In the genomic region with DNA sequence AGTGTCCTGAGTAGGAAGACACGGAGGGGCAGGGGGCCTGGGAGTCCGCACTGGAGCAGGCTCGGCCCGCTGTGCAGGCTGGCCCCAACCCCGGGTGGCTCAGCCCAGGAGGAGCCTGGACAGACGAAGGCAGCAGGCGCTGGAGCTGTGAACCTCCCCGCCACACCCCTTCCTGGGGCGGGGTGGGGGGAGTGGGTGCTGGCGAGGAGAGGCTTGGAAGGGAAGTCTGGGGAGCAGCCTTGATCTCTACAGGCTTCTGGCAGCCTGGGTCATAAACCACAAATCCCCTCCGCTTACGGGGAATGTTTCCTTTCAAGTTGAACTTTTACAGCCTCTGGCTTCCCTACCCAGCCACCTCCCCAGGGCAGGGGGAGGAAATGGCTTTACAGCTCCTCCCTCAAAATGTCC, we compare ENCODE assay signal across 12 cellular contexts. TPM values are rescaled to one million over a fixed set of nuclear protein-coding genes. Genes with fewer than 3 reads are reported as not detected.
DNase-seq lines count a peak whose midpoint lies in the region; ATAC-seq and TF ChIP-seq lines count a peak whose summit lies in the region.
"Had no signal": no experiment of that assay in that cellular context is flagged by ENCODE, and none has a peak within 500 bp of the region (broad histone marks: within the 10 kb centered on the region; RNA-seq: fewer than 3 reads in every experiment).

No MANE protein-coding gene starts in this region.

- no peaks in the 10 kb centered on the region for H3K27me3 ChIP-seq in A673 (replicated peaks; ENCODE audit: insufficient read depth, low read depth, low read length, poor library complexity)

- DNase-seq in A673 (ENCODE audit: low spot score) (peak; percentile 30), HT1080 (ENCODE audit: low read depth) (peak; percentile 54), WTC11 (ENCODE audit: low spot score) (no peak), left lobe of liver (ENCODE audit: low spot score) (no peak), GM19238 (ENCODE audit: insufficient read length, low spot score) (no peak)
- no peak for DNase-seq in effector CD4-positive, alpha-beta T cell
- DNase-seq: activated naive CD4-positive, alpha-beta T cell; NCI-H1930 had no signal

- TF ChIP-seq CTCF in A673 (conservative IDR thresholded peaks at IDR 0.05; ENCODE audit: low read depth, low read length) (no peak), WTC11 (IDR thresholded peaks at IDR 0.05) (no peak)

- H3K4me1 ChIP-seq in A673 (ENCODE audit: insufficient read depth, low read length, poor library complexity, severe bottlenecking), result no peaks in the 10 kb centered on the region

- H3K4me3 Mint-ChIP-seq in WTC11, result no peak overlapping the region
- H3K4me3 Mint-ChIP-seq: stimulated activated effector memory CD8-positive, alpha-beta T cell treated with anti-CD3 and anti-CD28 coated beads, Interleukin-12 subunit alpha, Interleukin-12 subunit beta, amount 100 ng/mL, for 72 hours; T-helper 2 cell treated with Interferon-gamma antibody and Interleukin-4, amounts not matched to agents 5 μg/mL and 100 μg/mL, for 36 hours had no signal

- CTCF ChIA-PET in A673 (lab: Charles Lee), result no interaction called here
- CTCF ChIA-PET in WTC11 (lab: Charles Lee), result interaction anchor here (0.8 to 2.5 kb wide), 5 partner anchors 14 to 665 kb away, joined by 3 to 9 read pairs (median 3); no protein-coding TSS in a partner anchor

- no peaks in the 10 kb centered on the region for H3K9me3 Mint-ChIP-seq in WTC11
- H3K9me3 Mint-ChIP-seq: stimulated activated effector memory CD8-positive, alpha-beta T cell treated with anti-CD3 and anti-CD28 coated beads, Interleukin-12 subunit alpha, Interleukin-12 subunit beta, amount 100 ng/mL, for 72 hours; T-helper 2 cell treated with Interferon-gamma antibody and Interleukin-4, amounts not matched to agents 5 μg/mL and 100 μg/mL, for 36 hours had no signal

- H3K27ac ChIP-seq in A673 (ENCODE audit: low read depth, low read length, poor library complexity, severe bottlenecking), result no peak overlapping the region

- no peaks in the 10 kb centered on the region for H3K36me3 Mint-ChIP-seq in WTC11
- H3K36me3 Mint-ChIP-seq: stimulated activated effector memory CD8-positive, alpha-beta T cell treated with anti-CD3 and anti-CD28 coated beads, Interleukin-12 subunit alpha, Interleukin-12 subunit beta, amount 100 ng/mL, for 72 hours had no signal

- no peak overlapping the region for H3K4me3 ChIP-seq in A673 (ENCODE audit: low read depth, low read length, poor library complexity, severe bottlenecking)

- no peaks in the 10 kb centered on the region for H3K36me3 ChIP-seq in A673 (ENCODE audit: insufficient read depth, low read length, poor library complexity, severe bottlenecking)

- BruUV-seq in A673 (replicated peaks; lab: Mats Ljungman, UMichigan), result no TSS peak

- peaks cover 39% of the 10 kb centered on the region for H3K27me3 Mint-ChIP-seq in WTC11 (ENCODE audit: low read depth)

- H3K4me1 Mint-ChIP-seq in WTC11, result peaks cover 14% of the 10 kb centered on the region

- no peaks in the 10 kb centered on the region for H3K9me3 ChIP-seq in A673 (ENCODE audit: low read depth, low read length, poor library complexity, severe bottlenecking)

- H3K27ac Mint-ChIP-seq in WTC11, result no peak overlapping the region
- H3K27ac Mint-ChIP-seq: stimulated activated effector memory CD8-positive, alpha-beta T cell treated with anti-CD3 and anti-CD28 coated beads, Interleukin-12 subunit alpha, Interleukin-12 subunit beta, amount 100 ng/mL, for 72 hours; T-helper 2 cell treated with Interferon-gamma antibody and Interleukin-4, amounts not matched to agents 5 μg/mL and 100 μg/mL, for 36 hours had no signal

- POLR2A ChIA-PET in A673 (lab: Charles Lee; ENCODE audit: low non-redundant PET), result no interaction called here
- POLR2A ChIA-PET in WTC11 (lab: Charles Lee), result no interaction called here

- intact Hi-C loops in A673 (cut with micrococcal nuclease; ENCODE audit: unreplicated experiment), result no loop called here

- ATAC-seq in WTC11 (peak; percentile 4; the same call in 1 of the 2 replicates), left lobe of liver (peak; percentile 21), GM18517 (IDR thresholded peaks at IDR 0.05; ENCODE audit: unreplicated experiment) (no peak), GM21447 (IDR thresholded peaks at IDR 0.05; ENCODE audit: unreplicated experiment) (no peak)
- ATAC-seq: stimulated activated effector memory CD8-positive, alpha-beta T cell treated with anti-CD3 and anti-CD28 coated beads, Interleukin-12 subunit alpha, Interleukin-12 subunit beta, amount 100 ng/mL, for 72 hours had no signal

TF ChIP-seq in WTC11, 78 proteins besides CTCF, POLR2A, EP300 and RAD21 (continues in another document):
- TF ChIP-seq SMAD3 (CRISPR knock-in tag; IDR thresholded peaks at IDR 0.05; ENCODE audit: borderline replicate concordance), result no peak
- TF ChIP-seq TEAD4 (CRISPR knock-in tag; IDR thresholded peaks at IDR 0.05), result no peak
- no peak for TF ChIP-seq ZNF416 (CRISPR knock-in tag; IDR thresholded peaks at IDR 0.05)
- TF ChIP-seq, protein P1, sequence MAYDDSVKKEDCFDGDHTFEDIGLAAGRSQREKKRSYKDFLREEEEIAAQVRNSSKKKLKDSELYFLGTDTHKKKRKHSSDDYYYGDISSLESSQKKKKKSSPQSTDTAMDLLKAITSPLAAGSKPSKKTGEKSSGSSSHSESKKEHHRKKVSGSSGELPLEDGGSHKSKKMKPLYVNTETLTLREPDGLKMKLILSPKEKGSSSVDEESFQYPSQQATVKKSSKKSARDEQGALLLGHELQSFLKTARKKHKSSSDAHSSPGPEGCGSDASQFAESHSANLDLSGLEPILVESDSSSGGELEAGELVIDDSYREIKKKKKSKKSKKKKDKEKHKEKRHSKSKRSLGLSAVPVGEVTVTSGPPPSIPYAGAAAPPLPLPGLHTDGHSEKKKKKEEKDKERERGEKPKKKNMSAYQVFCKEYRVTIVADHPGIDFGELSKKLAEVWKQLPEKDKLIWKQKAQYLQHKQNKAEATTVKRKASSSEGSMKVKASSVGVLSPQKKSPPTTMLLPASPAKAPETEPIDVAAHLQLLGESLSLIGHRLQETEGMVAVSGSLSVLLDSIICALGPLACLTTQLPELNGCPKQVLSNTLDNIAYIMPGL (CRISPR knock-in tag; IDR thresholded peaks at IDR 0.05), result no peak
- TF ChIP-seq ZNF317 (CRISPR knock-in tag; IDR thresholded peaks at IDR 0.05; ENCODE audit: borderline replicate concordance, low read depth), result no peak
- TF ChIP-seq EMX1 (CRISPR knock-in tag; IDR thresholded peaks at IDR 0.05), result no peak
- TF ChIP-seq, protein P2, sequence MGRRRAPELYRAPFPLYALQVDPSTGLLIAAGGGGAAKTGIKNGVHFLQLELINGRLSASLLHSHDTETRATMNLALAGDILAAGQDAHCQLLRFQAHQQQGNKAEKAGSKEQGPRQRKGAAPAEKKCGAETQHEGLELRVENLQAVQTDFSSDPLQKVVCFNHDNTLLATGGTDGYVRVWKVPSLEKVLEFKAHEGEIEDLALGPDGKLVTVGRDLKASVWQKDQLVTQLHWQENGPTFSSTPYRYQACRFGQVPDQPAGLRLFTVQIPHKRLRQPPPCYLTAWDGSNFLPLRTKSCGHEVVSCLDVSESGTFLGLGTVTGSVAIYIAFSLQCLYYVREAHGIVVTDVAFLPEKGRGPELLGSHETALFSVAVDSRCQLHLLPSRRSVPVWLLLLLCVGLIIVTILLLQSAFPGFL (CRISPR knock-in tag; IDR thresholded peaks at IDR 0.05; ENCODE audit: borderline replicate concordance), result no peak
- TF ChIP-seq ZBTB21 (CRISPR knock-in tag; IDR thresholded peaks at IDR 0.05; ENCODE audit: borderline replicate concordance), result no peak
- no peak for TF ChIP-seq ETV6 (CRISPR knock-in tag; IDR thresholded peaks at IDR 0.05)
- no peak for TF ChIP-seq NFATC4 (CRISPR knock-in tag; IDR thresholded peaks at IDR 0.05)
- TF ChIP-seq, protein P3, sequence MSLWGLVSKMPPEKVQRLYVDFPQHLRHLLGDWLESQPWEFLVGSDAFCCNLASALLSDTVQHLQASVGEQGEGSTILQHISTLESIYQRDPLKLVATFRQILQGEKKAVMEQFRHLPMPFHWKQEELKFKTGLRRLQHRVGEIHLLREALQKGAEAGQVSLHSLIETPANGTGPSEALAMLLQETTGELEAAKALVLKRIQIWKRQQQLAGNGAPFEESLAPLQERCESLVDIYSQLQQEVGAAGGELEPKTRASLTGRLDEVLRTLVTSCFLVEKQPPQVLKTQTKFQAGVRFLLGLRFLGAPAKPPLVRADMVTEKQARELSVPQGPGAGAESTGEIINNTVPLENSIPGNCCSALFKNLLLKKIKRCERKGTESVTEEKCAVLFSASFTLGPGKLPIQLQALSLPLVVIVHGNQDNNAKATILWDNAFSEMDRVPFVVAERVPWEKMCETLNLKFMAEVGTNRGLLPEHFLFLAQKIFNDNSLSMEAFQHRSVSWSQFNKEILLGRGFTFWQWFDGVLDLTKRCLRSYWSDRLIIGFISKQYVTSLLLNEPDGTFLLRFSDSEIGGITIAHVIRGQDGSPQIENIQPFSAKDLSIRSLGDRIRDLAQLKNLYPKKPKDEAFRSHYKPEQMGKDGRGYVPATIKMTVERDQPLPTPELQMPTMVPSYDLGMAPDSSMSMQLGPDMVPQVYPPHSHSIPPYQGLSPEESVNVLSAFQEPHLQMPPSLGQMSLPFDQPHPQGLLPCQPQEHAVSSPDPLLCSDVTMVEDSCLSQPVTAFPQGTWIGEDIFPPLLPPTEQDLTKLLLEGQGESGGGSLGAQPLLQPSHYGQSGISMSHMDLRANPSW (CRISPR knock-in tag; conservative IDR thresholded peaks at IDR 0.05; ENCODE audit: low read depth), result no peak
- no peak for TF ChIP-seq ELF4 (CRISPR knock-in tag; IDR thresholded peaks at IDR 0.05; ENCODE audit: low read depth)
- TF ChIP-seq, protein P4, sequence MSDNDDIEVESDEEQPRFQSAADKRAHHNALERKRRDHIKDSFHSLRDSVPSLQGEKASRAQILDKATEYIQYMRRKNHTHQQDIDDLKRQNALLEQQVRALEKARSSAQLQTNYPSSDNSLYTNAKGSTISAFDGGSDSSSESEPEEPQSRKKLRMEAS (CRISPR knock-in tag; IDR thresholded peaks at IDR 0.05), result no peak

RNA-seq across cellular contexts. Expression of a gene that starts 19.7 kb away (rescaled TPM):
- 0.47 and 0.55 TPM in 2 replicates for total RNA-seq in A673 (2021)
- not detected in 2 replicates for total RNA-seq in HT1080 (2014; rRNA removed; shearing (Covaris generic))
- not detected in 2 replicates for polyA plus RNA-seq in HT1080 (2015; cell fraction: cytosol; rRNA removed)
- polyA plus RNA-seq in HT1080 (2015; cell fraction: nucleus; rRNA removed), result 0.05 TPM in 1 of 2 replicates, not detected in the other
- total RNA-seq in WTC11 (2021), result 1.8 to 3.5 TPM (median 2.4 TPM) in 3 replicates
- not detected for total RNA-seq in left lobe of liver

Comparison
In these comparisons a context has a peak if more than half of its experiments do, and no peak if none do; other contexts are left out.
1. DNase-seq: peak in A673 (single experiment) and HT1080 (single experiment); none in WTC11 (single experiment), left lobe of liver (single experiment), GM19238 (single experiment) and effector CD4-positive, alpha-beta T cell (single experiment).
2. ATAC-seq: peak in WTC11 (single experiment) and left lobe of liver (single experiment); none in GM18517 (single experiment) and GM21447 (single experiment).